ENCODE assay signal across 9 cellular contexts in the genomic region with DNA sequence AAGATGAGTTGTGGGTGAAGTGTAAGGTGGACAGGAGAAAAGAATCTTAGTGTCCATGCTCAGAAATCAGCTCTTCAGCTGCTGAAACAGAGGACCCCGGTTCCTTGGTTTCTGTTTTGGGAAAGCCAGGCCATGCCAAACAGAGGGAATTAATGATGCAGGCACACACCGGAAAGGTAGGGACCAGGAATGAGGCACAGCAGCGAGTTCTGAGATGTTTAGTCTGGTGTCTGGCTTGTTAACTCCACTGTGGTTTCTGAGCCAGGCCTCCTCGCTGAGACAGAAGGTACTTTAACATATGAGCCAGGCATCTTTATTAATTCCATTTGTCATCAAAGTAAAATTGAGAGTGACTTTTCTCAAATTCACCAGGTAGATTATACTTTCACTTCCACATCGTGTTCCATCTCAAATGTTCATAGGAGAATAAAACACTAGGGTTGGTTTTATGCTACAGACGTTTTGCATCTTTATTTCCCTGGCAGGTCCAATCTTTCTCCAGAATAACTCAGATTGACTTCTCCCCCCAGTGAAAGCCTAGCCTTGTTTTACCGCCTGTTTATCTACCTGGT. TPM values are rescaled to one million over a fixed set of nuclear protein-coding genes. Genes with fewer than 3 reads are reported as not detected.
DNase-seq lines count a peak whose midpoint lies in the region; ATAC-seq, FAIRE-seq and TF ChIP-seq lines count a peak whose summit lies in the region.
"Had no signal": no experiment of that assay in that cellular context is flagged by ENCODE, and none has a peak within 500 bp of the region (broad histone marks: within the 10 kb centered on the region; RNA-seq: fewer than 3 reads in every experiment).

No MANE protein-coding gene starts in this region.

- H3K36me3 ChIP-seq in kidney (ENCODE audit: control insufficient read depth in 1 of 2, insufficient read depth in 2 of 2, low read length in 2 of 2), result peaks cover 0 to 2% of the 10 kb centered on the region in 2 donors

- H3K4me3 Mint-ChIP-seq in stimulated activated memory B cell treated with anti-CD40 and anti-IgM and Interleukin-4, amounts not matched to agents 10 μg/mL and 1 μg/mL and 100 μg/mL, for 72 hours, result peak overlapping the region; percentile 95

- H3K27ac ChIP-seq in layer of hippocampus (ENCODE audit: low read depth, low read length) (peak overlapping the region; percentile 81), kidney (ENCODE audit: low read depth in 2 of 2, low read length in 2 of 2) (no peak overlapping the region)

- no peak overlapping the region for H3K9ac ChIP-seq in kidney (ENCODE audit: low read length in 2 of 2)

- no peaks in the 10 kb centered on the region for H3K9me3 ChIP-seq in kidney (ENCODE audit: control insufficient read depth in 1 of 2, low read length in 2 of 2)

- no peaks in the 10 kb centered on the region for H3K9me3 Mint-ChIP-seq in stimulated activated memory B cell treated with anti-CD40 and anti-IgM and Interleukin-4, amounts not matched to agents 10 μg/mL and 1 μg/mL and 100 μg/mL, for 72 hours

- peaks cover 45% of the 10 kb centered on the region for H3K4me1 Mint-ChIP-seq in stimulated activated memory B cell treated with anti-CD40 and anti-IgM and Interleukin-4, amounts not matched to agents 10 μg/mL and 1 μg/mL and 100 μg/mL, for 72 hours

- intact Hi-C loops in kidney (cut with DNase I), result no loop called here

- no peak for ATAC-seq in stimulated activated memory B cell treated with anti-CD40 and anti-IgM and Interleukin-4, amounts not matched to agents 10 μg/mL and 1 μg/mL and 100 μg/mL, for 72 hours
- ATAC-seq in HG03342 (IDR thresholded peaks at IDR 0.05; ENCODE audit: unreplicated experiment), result no peak
- no peak for ATAC-seq in GM21825 (IDR thresholded peaks at IDR 0.05; ENCODE audit: unreplicated experiment)

- no peak for FAIRE-seq in kidney (lab: Jason Lieb, UNC)
- FAIRE-seq: A204.1 had no signal

- no peaks in the 10 kb centered on the region for H3K27me3 ChIP-seq in layer of hippocampus (ENCODE audit: control insufficient read depth, insufficient read depth, low read length)

- H3K4me1 ChIP-seq in kidney (ENCODE audit: control insufficient read depth in 1 of 2, insufficient read depth in 1 of 2, low read depth in 1 of 2, low read length in 2 of 2), result peaks cover 11 to 22% of the 10 kb centered on the region in 2 donors

- peak; percentile 12 to 32 for DNase-seq in NCI-H526 (lab: John Stamatoyannopoulos, UW)
- DNase-seq in NCI-H526 treated with DMSO at 0.1 percent for 48 hours (lab: John Stamatoyannopoulos, UW), result no peak
- peak; percentile 13 for DNase-seq in activated effector memory CD4-positive, alpha-beta T cell treated with Interleukin-2 at 50 U/mL for 16 hours
- no peak for DNase-seq in kidney

- H3K27ac Mint-ChIP-seq in stimulated activated memory B cell treated with anti-CD40 and anti-IgM and Interleukin-4, amounts not matched to agents 10 μg/mL and 1 μg/mL and 100 μg/mL, for 72 hours, result peak overlapping the region; percentile 93

- peaks cover 10% of the 10 kb centered on the region for H3K36me3 Mint-ChIP-seq in stimulated activated memory B cell treated with anti-CD40 and anti-IgM and Interleukin-4, amounts not matched to agents 10 μg/mL and 1 μg/mL and 100 μg/mL, for 72 hours

- TF ChIP-seq CTCF in kidney (IDR thresholded peaks at IDR 0.05; ENCODE audit: borderline replicate concordance, extremely low read depth, insufficient read depth), result no peak

- no peak overlapping the region for H3K4me3 ChIP-seq in kidney (ENCODE audit: low read length in 2 of 2)

- H3K27me3 Mint-ChIP-seq in stimulated activated memory B cell treated with anti-CD40 and anti-IgM and Interleukin-4, amounts not matched to agents 10 μg/mL and 1 μg/mL and 100 μg/mL, for 72 hours, result no peaks in the 10 kb centered on the region

RNA-seq across cellular contexts. Expression of a gene that starts 23.5 kb away (rescaled TPM):
- total RNA-seq in kidney, result 36.6 TPM
- polyA plus RNA-seq in kidney (ENCODE audit: insufficient read depth, low read depth, low replicate concordance), result 16.3 TPM

Comparison
In these comparisons a context has a peak if more than half of its experiments do, and no peak if none do; other contexts are left out.
1. DNase-seq: peak in NCI-H526 (2 of 2) and activated effector memory CD4-positive, alpha-beta T cell treated with Interleukin-2 at 50 U/mL for 16 hours (single experiment); none in NCI-H526 treated with DMSO at 0.1 percent for 48 hours (single experiment) and kidney (single experiment).